12 cellular contexts compared by ENCODE assay signal in the genomic region with DNA sequence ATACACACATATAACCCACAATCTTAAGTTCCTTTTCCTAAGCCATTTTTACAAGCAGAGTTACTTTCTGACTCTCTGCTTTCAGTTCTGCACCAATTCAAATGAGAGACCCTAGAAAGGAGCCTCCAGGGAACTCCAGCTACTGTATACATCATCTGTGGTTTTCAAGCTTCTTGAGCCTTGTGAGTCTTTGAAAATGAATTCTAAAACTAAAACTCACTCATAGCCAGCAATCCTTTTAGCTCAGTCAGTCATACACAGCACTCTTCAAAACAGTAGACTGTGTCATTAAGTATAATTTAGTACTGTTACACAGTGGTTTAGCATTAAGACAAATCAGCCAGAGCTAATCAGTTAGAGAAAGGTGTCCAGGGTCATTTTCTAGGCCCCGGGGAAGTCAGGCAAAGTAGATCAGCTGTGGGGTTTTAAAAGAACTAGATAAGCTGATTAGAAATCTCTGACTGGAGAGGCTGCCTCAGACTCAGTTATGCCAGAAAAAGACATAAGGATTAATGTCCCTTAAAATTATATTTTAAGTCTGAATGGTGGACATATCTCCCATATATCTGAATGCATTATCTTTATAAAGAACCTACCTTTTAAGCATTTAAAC.
DNase-seq lines count a peak whose midpoint lies in the region; ATAC-seq lines count a peak whose summit lies in the region.
"Had no signal": no experiment of that assay in that cellular context is flagged by ENCODE, and none has a peak within 500 bp of the region (broad histone marks: within the 10 kb centered on the region; RNA-seq: fewer than 3 reads in every experiment).

No MANE protein-coding gene starts in this region.

- H3K9me3 ChIP-seq in Karpas-422 (ENCODE audit: low read length): no peaks in the 10 kb centered on the region
- H3K9me3 ChIP-seq: upper lobe of right lung had no signal

- no peak overlapping the region for H3K9ac ChIP-seq in Karpas-422 (ENCODE audit: low read length)

- peak overlapping the region; percentile 74 for H3K27ac ChIP-seq in Karpas-422 (ENCODE audit: low read length)
- H3K27ac ChIP-seq: upper lobe of right lung had no signal

- peak; percentile 46 for ATAC-seq in stimulated activated naive CD8-positive, alpha-beta T cell treated with anti-CD3 and anti-CD28 coated beads, Interleukin-15, Interleukin-2, amounts not matched to agents 100 U/mL and 50 U/mL, for 24 hours
- ATAC-seq in stimulated activated naive CD8-positive, alpha-beta T cell treated with anti-CD3 and anti-CD28 coated beads, Interleukin-15, amount 100 ng/mL, for 72 hours: no peak
- peak; percentile 36 for ATAC-seq in central memory CD8-positive, alpha-beta T cell (replicated peaks; ENCODE audit: extremely low read depth, poor library complexity, severe bottlenecking)
- ATAC-seq: natural killer cell, upper lobe of right lung had no signal

- no peaks in the 10 kb centered on the region for H3K79me2 ChIP-seq in Karpas-422 (ENCODE audit: low read length)

- H3K4me3 Mint-ChIP-seq in stimulated activated naive CD8-positive, alpha-beta T cell treated with anti-CD3 and anti-CD28 coated beads, Interleukin-15, amount 100 ng/mL, for 72 hours: no peak overlapping the region
- H3K4me3 Mint-ChIP-seq in central memory CD8-positive, alpha-beta T cell: no peak overlapping the region
- H3K4me3 Mint-ChIP-seq: activated naive CD4-positive, alpha-beta T cell treated with anti-CD3 and anti-CD28 coated beads, Interleukin-2, amount 50 U/mL, for 24 hours; natural killer cell had no signal

- no peaks in the 10 kb centered on the region for H4K20me1 ChIP-seq in Karpas-422 (ENCODE audit: insufficient read depth, low read depth, low read length)

- no peaks in the 10 kb centered on the region for H3K27me3 Mint-ChIP-seq in stimulated activated naive CD8-positive, alpha-beta T cell treated with anti-CD3 and anti-CD28 coated beads, Interleukin-15, amount 100 ng/mL, for 72 hours
- H3K27me3 Mint-ChIP-seq in central memory CD8-positive, alpha-beta T cell: no peaks in the 10 kb centered on the region
- H3K27me3 Mint-ChIP-seq: activated naive CD4-positive, alpha-beta T cell treated with anti-CD3 and anti-CD28 coated beads, Interleukin-2, amount 50 U/mL, for 24 hours had no signal

- no peaks in the 10 kb centered on the region for H3K9me3 Mint-ChIP-seq in stimulated activated naive CD8-positive, alpha-beta T cell treated with anti-CD3 and anti-CD28 coated beads, Interleukin-15, amount 100 ng/mL, for 72 hours
- H3K9me3 Mint-ChIP-seq in central memory CD8-positive, alpha-beta T cell: peaks cover 5% of the 10 kb centered on the region
- H3K9me3 Mint-ChIP-seq: activated naive CD4-positive, alpha-beta T cell treated with anti-CD3 and anti-CD28 coated beads, Interleukin-2, amount 50 U/mL, for 24 hours had no signal

- H3K27ac Mint-ChIP-seq in stimulated activated naive CD8-positive, alpha-beta T cell treated with anti-CD3 and anti-CD28 coated beads, Interleukin-15, amount 100 ng/mL, for 72 hours: peak overlapping the region in 1 of 2 donors; percentile 40
- no peak overlapping the region for H3K27ac Mint-ChIP-seq in central memory CD8-positive, alpha-beta T cell (ENCODE audit: low read depth)
- H3K27ac Mint-ChIP-seq: activated naive CD4-positive, alpha-beta T cell treated with anti-CD3 and anti-CD28 coated beads, Interleukin-2, amount 50 U/mL, for 24 hours; natural killer cell had no signal

- no peaks in the 10 kb centered on the region for H3K4me1 Mint-ChIP-seq in stimulated activated naive CD8-positive, alpha-beta T cell treated with anti-CD3 and anti-CD28 coated beads, Interleukin-15, amount 100 ng/mL, for 72 hours
- no peaks in the 10 kb centered on the region for H3K4me1 Mint-ChIP-seq in central memory CD8-positive, alpha-beta T cell
- H3K4me1 Mint-ChIP-seq: activated naive CD4-positive, alpha-beta T cell treated with anti-CD3 and anti-CD28 coated beads, Interleukin-2, amount 50 U/mL, for 24 hours; natural killer cell had no signal

- H2AFZ ChIP-seq in Karpas-422 (ENCODE audit: low read length): no peak overlapping the region

- no peaks in the 10 kb centered on the region for H3K36me3 Mint-ChIP-seq in central memory CD8-positive, alpha-beta T cell (ENCODE audit: insufficient read depth)
- H3K36me3 Mint-ChIP-seq: activated naive CD4-positive, alpha-beta T cell treated with anti-CD3 and anti-CD28 coated beads, Interleukin-2, amount 50 U/mL, for 24 hours; natural killer cell had no signal

- peak overlapping the region; percentile 58 for H3K4me2 ChIP-seq in Karpas-422 (ENCODE audit: low read depth, low read length, poor library complexity, severe bottlenecking)

- peak overlapping the region; percentile 46 for H3K4me3 ChIP-seq in Karpas-422 (ENCODE audit: low read length)
- H3K4me3 ChIP-seq: upper lobe of right lung had no signal

- H3K27me3 ChIP-seq in Karpas-422 (ENCODE audit: low read length): 0 out of 2 replicates have a peak, but pooled peaks cover 2% of the 10 kb centered on the region
- H3K27me3 ChIP-seq: upper lobe of right lung had no signal

- no peaks in the 10 kb centered on the region for H3K9me2 ChIP-seq in Karpas-422 (replicated peaks; ENCODE audit: insufficient read depth, low read length)

- H3K36me3 ChIP-seq in Karpas-422 (ENCODE audit: insufficient read depth, low read length): no peaks in the 10 kb centered on the region
- H3K36me3 ChIP-seq: upper lobe of right lung had no signal

- H3K4me1 ChIP-seq in Karpas-422 (ENCODE audit: low read length): peaks cover 36% of the 10 kb centered on the region
- H3K4me1 ChIP-seq: upper lobe of right lung had no signal

- no peak for DNase-seq in stimulated activated naive CD8-positive, alpha-beta T cell treated with anti-CD3 and anti-CD28 coated beads, Interleukin-15, Interleukin-2, amounts not matched to agents 100 U/mL and 50 U/mL, for 24 hours
- DNase-seq in stimulated activated naive CD8-positive, alpha-beta T cell treated with anti-CD3 and anti-CD28 coated beads, Interleukin-15, amount 100 ng/mL, for 72 hours: no peak
- DNase-seq in Karpas-422: peak; percentile 92
- no peak for DNase-seq in central memory CD8-positive, alpha-beta T cell (ENCODE audit: low spot score in 2 of 2)
- no peak for DNase-seq in NK-92 treated with Interleukin-12 subunit alpha and Interleukin-12 subunit beta, amount 100 ng/mL, for 24 hours (lab: John Stamatoyannopoulos, UW)
- no peak for DNase-seq in SW480 (ENCODE audit: low spot score)
- no peak for DNase-seq in DMS 273 treated with DMSO at 0.1 percent for 48 hours (lab: John Stamatoyannopoulos, UW)
- DNase-seq in middle frontal gyrus (ENCODE audit: extremely low spot score, low spot score): no peak
- DNase-seq: natural killer cell, NCI-H1105, upper lobe of right lung had no signal
